ENCODE assay signal across 11 cellular contexts in the genomic region with DNA sequence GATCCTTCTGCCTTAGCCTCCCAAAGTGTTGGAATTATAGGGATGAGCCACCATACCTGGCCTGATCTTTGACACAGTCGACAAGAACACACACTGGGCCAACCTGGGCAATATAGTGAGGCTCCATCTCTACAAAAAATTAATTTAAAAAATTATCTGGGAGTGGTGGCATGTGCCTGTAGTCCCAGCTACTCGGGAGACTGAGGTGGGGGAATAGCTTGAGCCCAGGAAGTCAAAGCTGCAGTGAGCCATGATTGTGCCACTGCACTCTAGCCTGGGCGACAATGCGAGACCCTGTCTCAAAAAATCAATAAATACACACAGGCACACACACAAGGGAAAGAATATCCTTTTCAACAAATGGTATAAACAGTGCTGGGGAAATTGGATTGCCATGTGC. TPM values are rescaled to one million over a fixed set of nuclear protein-coding genes. Genes with fewer than 3 reads are reported as not detected.
"Had no signal": no experiment of that assay in that cellular context is flagged by ENCODE, and none has a peak within 500 bp of the region (broad histone marks: within the 10 kb centered on the region; RNA-seq: fewer than 3 reads in every experiment).

No MANE protein-coding gene starts in this region.

- H3K9me3 ChIP-seq: HAP-1 had no signal

- H3K4me3 ChIP-seq: GM23248, GM23338, HAP-1 had no signal

- DNase-seq: GM23248, GOT3, H7, H9, HCEC 1CT, HFFc6 had no signal

- FAIRE-seq: H1, H54 had no signal

- H3K9ac ChIP-seq: GM23248 had no signal

- H3K36me3 ChIP-seq: HAP-1 had no signal

- H3K4me2 ChIP-seq: GM23338 had no signal

- H2AFZ ChIP-seq: GM23248, GM23338 had no signal

- H3K27ac ChIP-seq: GM23248 had no signal

- H3K4me1 ChIP-seq: HAP-1 had no signal

- ATAC-seq: GM23338, HCT116 had no signal

RNA-seq across cellular contexts. Expression of gene AGAP2, which starts 50.7 kb away (rescaled TPM):
- total RNA-seq: GM23248 had no signal
- polyA plus RNA-seq: GM23248 had no signal
